ENCODE assay signal across 10 cellular contexts in genomic region chr7:132049462-132050304, GRCh38.
DNase-seq lines count a peak whose midpoint lies in the region; ATAC-seq and TF ChIP-seq lines count a peak whose summit lies in the region.
"Had no signal": no experiment of that assay in that cellular context is flagged by ENCODE, and none has a peak within 500 bp of the region (broad histone marks: within the 10 kb centered on the region; RNA-seq: fewer than 3 reads in every experiment).

No MANE protein-coding gene starts in this region.

- peak; percentile 38 for TF ChIP-seq RAD21 in Ishikawa (IDR thresholded peaks at IDR 0.05; ENCODE audit: low read depth)
- TF ChIP-seq RAD21 in liver (IDR thresholded peaks at IDR 0.05): peak; percentile 38 to 59

- intact Hi-C loops in activated naive CD4-positive, alpha-beta T cell treated with anti-CD3 and anti-CD28 coated beads for 36 hours (cut with micrococcal nuclease): loop anchor here (1.0 kb wide), 2 partner anchors 190 to 360 kb away; no protein-coding TSS in a partner anchor

- peaks cover 2% of the 10 kb centered on the region for H3K9me3 Mint-ChIP-seq in activated naive CD4-positive, alpha-beta T cell treated with anti-CD3 and anti-CD28 coated beads for 36 hours
- H3K9me3 Mint-ChIP-seq: activated B cell treated with CpG ODN at 0.5 μM for 24 hours had no signal

- 47% methylated on average over 9 of the region's 9 CpGs for WGBS in liver

- H3K27me3 ChIP-seq in liver (ENCODE audit: control insufficient read depth in 4 of 4, insufficient read depth in 4 of 4, low read length in 3 of 4): peaks cover 0 to 2% (median 0%) of the 10 kb centered on the region in 4 donors

- no peak overlapping the region for H3K27ac Mint-ChIP-seq in activated naive CD4-positive, alpha-beta T cell treated with anti-CD3 and anti-CD28 coated beads for 36 hours
- H3K27ac Mint-ChIP-seq: activated B cell treated with CpG ODN at 0.5 μM for 24 hours had no signal

- H3K36me3 Mint-ChIP-seq in activated naive CD4-positive, alpha-beta T cell treated with anti-CD3 and anti-CD28 coated beads for 36 hours (ENCODE audit: low read depth): no peaks in the 10 kb centered on the region

- CTCF ChIA-PET in activated naive CD4-positive, alpha-beta T cell treated with anti-CD3 and anti-CD28 coated beads for 36 hours (lab: Charles Lee): interaction anchor here (0.6 to 2.0 kb wide), 2 partner anchors 191 to 432 kb away, joined by 6 to 12 read pairs; no protein-coding TSS in a partner anchor

- H3K9me3 ChIP-seq in liver (ENCODE audit: control insufficient read depth in 4 of 4, low read length in 3 of 4): no peaks in the 10 kb centered on the region

- H3K4me3 ChIP-seq in liver (ENCODE audit: low read depth in 1 of 3, low read length in 3 of 3): no peak overlapping the region
- H3K4me3 ChIP-seq: skin epidermis had no signal

- peaks cover 14% of the 10 kb centered on the region for H3K27me3 Mint-ChIP-seq in activated naive CD4-positive, alpha-beta T cell treated with anti-CD3 and anti-CD28 coated beads for 36 hours (ENCODE audit: low read depth)

- peak; percentile 47 for DNase-seq in Daoy (ENCODE audit: low read depth)
- DNase-seq in activated naive CD4-positive, alpha-beta T cell treated with anti-CD3 and anti-CD28 coated beads for 36 hours: peak; percentile 57
- no peak for DNase-seq in cortex of kidney (lab: John Stamatoyannopoulos, UW)
- no peak for DNase-seq in NK-92 treated with Interleukin-12 subunit alpha and Interleukin-12 subunit beta, amount 100 ng/mL, for 24 hours (lab: John Stamatoyannopoulos, UW)
- no peak for DNase-seq in occipital lobe (lab: John Stamatoyannopoulos, UW)
- DNase-seq: activated B cell treated with CpG ODN at 0.5 μM for 24 hours had no signal

- ATAC-seq in GM18511 (IDR thresholded peaks at IDR 0.05; ENCODE audit: unreplicated experiment): no peak

- TF ChIP-seq CTCF in liver (IDR thresholded peaks at IDR 0.05; ENCODE audit: low read depth, low read length, missing input control): peak; percentile 52

- H3K4me1 ChIP-seq in liver (ENCODE audit: control insufficient read depth in 4 of 4, insufficient read depth in 4 of 4, low read length in 3 of 4): no peaks in the 10 kb centered on the region

- H3K4me3 Mint-ChIP-seq in activated naive CD4-positive, alpha-beta T cell treated with anti-CD3 and anti-CD28 coated beads for 36 hours: no peak overlapping the region
- H3K4me3 Mint-ChIP-seq: activated B cell treated with CpG ODN at 0.5 μM for 24 hours had no signal

- H3K27ac ChIP-seq in liver (ENCODE audit: low read depth in 1 of 2, low read length in 2 of 2): no peak overlapping the region
- H3K27ac ChIP-seq: skin epidermis had no signal

- no peak for TF ChIP-seq EP300 in Ishikawa (IDR thresholded peaks at IDR 0.05; ENCODE audit: borderline replicate concordance)

- no peaks in the 10 kb centered on the region for H3K36me3 ChIP-seq in liver (ENCODE audit: control insufficient read depth in 4 of 4, insufficient read depth in 3 of 4, low read depth in 1 of 4, low read length in 3 of 4)

- no peaks in the 10 kb centered on the region for H3K4me1 Mint-ChIP-seq in activated naive CD4-positive, alpha-beta T cell treated with anti-CD3 and anti-CD28 coated beads for 36 hours (ENCODE audit: low read depth)
- H3K4me1 Mint-ChIP-seq: activated B cell treated with CpG ODN at 0.5 μM for 24 hours had no signal

- H3K9ac ChIP-seq in liver (ENCODE audit: low read depth in 1 of 2, low read length in 2 of 2): no peak overlapping the region

TF ChIP-seq in Ishikawa, 13 proteins besides CTCF, POLR2A, EP300 and RAD21:
- no peak for TF ChIP-seq EGR1 (IDR thresholded peaks at IDR 0.05)
- TF ChIP-seq CREB1 (IDR thresholded peaks at IDR 0.05; ENCODE audit: low read depth): no peak
- no peak for TF ChIP-seq ZBTB7A (IDR thresholded peaks at IDR 0.05; ENCODE audit: low read depth)
- TF ChIP-seq, protein P1, sequence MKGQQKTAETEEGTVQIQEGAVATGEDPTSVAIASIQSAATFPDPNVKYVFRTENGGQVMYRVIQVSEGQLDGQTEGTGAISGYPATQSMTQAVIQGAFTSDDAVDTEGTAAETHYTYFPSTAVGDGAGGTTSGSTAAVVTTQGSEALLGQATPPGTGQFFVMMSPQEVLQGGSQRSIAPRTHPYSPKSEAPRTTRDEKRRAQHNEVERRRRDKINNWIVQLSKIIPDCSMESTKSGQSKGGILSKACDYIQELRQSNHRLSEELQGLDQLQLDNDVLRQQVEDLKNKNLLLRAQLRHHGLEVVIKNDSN (IDR thresholded peaks at IDR 0.05): no peak
- TF ChIP-seq CEBPB (IDR thresholded peaks at IDR 0.05): no peak
- TF ChIP-seq YY1 (IDR thresholded peaks at IDR 0.05; ENCODE audit: low read depth): no peak
- TF ChIP-seq, protein P2, sequence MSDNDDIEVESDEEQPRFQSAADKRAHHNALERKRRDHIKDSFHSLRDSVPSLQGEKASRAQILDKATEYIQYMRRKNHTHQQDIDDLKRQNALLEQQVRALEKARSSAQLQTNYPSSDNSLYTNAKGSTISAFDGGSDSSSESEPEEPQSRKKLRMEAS (IDR thresholded peaks at IDR 0.05): no peak
TF ChIP-seq in Ishikawa: peak in this region for 0.

TF ChIP-seq in liver, 16 proteins besides CTCF, POLR2A, EP300 and RAD21:
- TF ChIP-seq EGR1 (IDR thresholded peaks at IDR 0.05; ENCODE audit: low read depth in 2 of 2) (no peak), JUND (IDR thresholded peaks at IDR 0.05) (no peak), TAF1 (conservative IDR thresholded peaks at IDR 0.05) (no peak), FOXA1 (IDR thresholded peaks at IDR 0.05) (no peak), FOXA2 (IDR thresholded peaks at IDR 0.05) (no peak), GABPA (IDR thresholded peaks at IDR 0.05 in 1 of 2, conservative IDR thresholded peaks at IDR 0.05 in 1 of 2) (no peak), YY1 (IDR thresholded peaks at IDR 0.05) (no peak), REST (IDR thresholded peaks at IDR 0.05) (no peak), ATF3 (IDR thresholded peaks at IDR 0.05) (no peak), HNF4A (conservative IDR thresholded peaks at IDR 0.05) (no peak), HNF4G (IDR thresholded peaks at IDR 0.05) (no peak), NR2F2 (IDR thresholded peaks at IDR 0.05) (no peak), RXRA (IDR thresholded peaks at IDR 0.05) (no peak), ZBTB33 (IDR thresholded peaks at IDR 0.05) (no peak), SP1 (IDR thresholded peaks at IDR 0.05) (no peak)
- TF ChIP-seq, protein P2 (IDR thresholded peaks at IDR 0.05): no peak

Comparison
In these comparisons a context has a peak if more than half of its experiments do, and no peak if none do; other contexts are left out.
1. DNase-seq: peak in Daoy (single experiment) and activated naive CD4-positive, alpha-beta T cell treated with anti-CD3 and anti-CD28 coated beads for 36 hours (single experiment); none in cortex of kidney (single experiment), NK-92 treated with Interleukin-12 subunit alpha and Interleukin-12 subunit beta, amount 100 ng/mL, for 24 hours (single experiment) and occipital lobe (single experiment).